ENCODE assay signal across 16 cellular contexts in genomic region chr14:30840086-30840779, GRCh38. TPM values are rescaled to one million over a fixed set of nuclear protein-coding genes. Genes with fewer than 3 reads are reported as not detected.
A peak's percentile ranks its signal among the peaks of the same experiment; 100 is the strongest.
DNase-seq lines count a peak whose midpoint lies in the region; ATAC-seq and TF ChIP-seq lines count a peak whose summit lies in the region.
"Had no signal": no experiment of that assay in that cellular context is flagged by ENCODE, and none has a peak within 500 bp of the region (broad histone marks: within the 10 kb centered on the region; RNA-seq: fewer than 3 reads in every experiment).

No MANE protein-coding gene starts in this region.

- CTCF ChIA-PET in PC-3 (lab: Charles Lee): no interaction called here

- no peak overlapping the region for H3K4me2 ChIP-seq in PC-3 (ENCODE audit: low read length)
- H3K4me2 ChIP-seq: BLaER1 had no signal

- no peak overlapping the region for H2AFZ ChIP-seq in PC-3 (ENCODE audit: low read length)

- no peaks in the 10 kb centered on the region for H3K4me1 Mint-ChIP-seq in activated CD4-positive, alpha-beta T cell treated with anti-CD3 and anti-CD28 coated beads, Interleukin-2, amount 10 ng/mL, durations not matched to agents 24 days and 14 days
- H3K4me1 Mint-ChIP-seq: CD8-positive, alpha-beta memory T cell had no signal

- no peaks in the 10 kb centered on the region for H3K36me3 Mint-ChIP-seq in activated CD4-positive, alpha-beta T cell treated with anti-CD3 and anti-CD28 coated beads, Interleukin-2, amount 10 ng/mL, durations not matched to agents 24 days and 14 days (ENCODE audit: low read depth)
- H3K36me3 Mint-ChIP-seq: CD8-positive, alpha-beta memory T cell had no signal

- H3K27me3 Mint-ChIP-seq in activated CD4-positive, alpha-beta T cell treated with anti-CD3 and anti-CD28 coated beads, Interleukin-2, amount 10 ng/mL, durations not matched to agents 24 days and 14 days: peaks cover 10% of the 10 kb centered on the region

- no peak overlapping the region for H3K27ac ChIP-seq in PC-3 (ENCODE audit: low read length)
- H3K27ac ChIP-seq: BLaER1, HL-60 had no signal

- H3K36me3 ChIP-seq in PC-3 (ENCODE audit: low read depth, low read length) (no peaks in the 10 kb centered on the region), mucosa of descending colon (ENCODE audit: low read depth) (no peaks in the 10 kb centered on the region)
- H3K36me3 ChIP-seq: BLaER1, HAP-1 had no signal

- H3K79me2 ChIP-seq in PC-3 (ENCODE audit: low read length): no peaks in the 10 kb centered on the region

- intact Hi-C loops in activated CD4-positive, alpha-beta T cell treated with anti-CD3 and anti-CD28 coated beads, Interleukin-2, amount 10 ng/mL, durations not matched to agents 24 days and 14 days (cut with micrococcal nuclease): no loop called here
- intact Hi-C loops in PC-3 (cut with micrococcal nuclease): no loop called here
- intact Hi-C loops in mucosa of descending colon (cut with DNase I, micrococcal nuclease): no loop called here

- H3K9me2 ChIP-seq in PC-3 (replicated peaks; ENCODE audit: low read length): no peaks in the 10 kb centered on the region

- BruUV-seq in PC-3 (replicated peaks; lab: Mats Ljungman, UMichigan): no TSS peak

- DNase-seq in activated CD4-positive, alpha-beta T cell treated with anti-CD3 and anti-CD28 coated beads, Interleukin-2, amount 10 ng/mL, durations not matched to agents 24 days and 14 days: peak; percentile 15
- no peak for DNase-seq in activated CD4-positive, alpha-beta T cell treated with anti-CD3 and anti-CD28 coated beads for 4 hours
- peak; percentile 3 for DNase-seq in PC-3
- peak; percentile 64 to 74 (median 68) for DNase-seq in mucosa of descending colon
- no peak for DNase-seq in GDM1 (lab: John Stamatoyannopoulos, UW)
- DNase-seq in NCI-H128 (lab: John Stamatoyannopoulos, UW; ENCODE audit: unreplicated experiment): no peak
- DNase-seq in activated naive CD4-positive, alpha-beta T cell treated with Interleukin-2 at 50 U/mL for 16 hours: no peak
- DNase-seq: 8988T; AML-193; CD8-positive, alpha-beta memory T cell; DMS 273 treated with DMSO at 0.1 percent for 48 hours; GOT3; IMR-90 had no signal

- no peak overlapping the region for H3K27ac Mint-ChIP-seq in activated CD4-positive, alpha-beta T cell treated with anti-CD3 and anti-CD28 coated beads, Interleukin-2, amount 10 ng/mL, durations not matched to agents 24 days and 14 days
- H3K27ac Mint-ChIP-seq: CD8-positive, alpha-beta memory T cell had no signal

- no peak overlapping the region for H3K4me3 ChIP-seq in PC-3 (ENCODE audit: low read length)
- H3K4me3 ChIP-seq in mucosa of descending colon: no peak overlapping the region
- H3K4me3 ChIP-seq: BLaER1, HAP-1 had no signal

- no peak for TF ChIP-seq CTCF in PC-3 (conservative IDR thresholded peaks at IDR 0.05; ENCODE audit: low read depth, low read length)
- TF ChIP-seq CTCF in mucosa of descending colon (IDR thresholded peaks at IDR 0.05): no peak

- H3K4me1 ChIP-seq in PC-3 (ENCODE audit: insufficient read depth, low read length): no peaks in the 10 kb centered on the region
- peaks cover 24% of the 10 kb centered on the region for H3K4me1 ChIP-seq in mucosa of descending colon (ENCODE audit: low read depth)
- H3K4me1 ChIP-seq: BLaER1, HAP-1 had no signal

- no peak for ATAC-seq in PC-3
- peak; percentile 88 for ATAC-seq in mucosa of descending colon

- H3K9me3 ChIP-seq in PC-3 (ENCODE audit: low read length) (no peaks in the 10 kb centered on the region), mucosa of descending colon (no peaks in the 10 kb centered on the region)
- H3K9me3 ChIP-seq: HAP-1 had no signal

- H3K4me3 Mint-ChIP-seq in activated CD4-positive, alpha-beta T cell treated with anti-CD3 and anti-CD28 coated beads, Interleukin-2, amount 10 ng/mL, durations not matched to agents 24 days and 14 days: no peak overlapping the region
- H3K4me3 Mint-ChIP-seq: CD8-positive, alpha-beta memory T cell had no signal

- POLR2A ChIA-PET in PC-3 (lab: Charles Lee; ENCODE audit: unreplicated experiment): no interaction called here

- H3F3A ChIP-seq in PC-3 (ENCODE audit: low read length, unreplicated experiment): no peaks in the 10 kb centered on the region

- no peak overlapping the region for H3K9ac ChIP-seq in PC-3 (ENCODE audit: low read length)
- H3K9ac ChIP-seq: BLaER1 had no signal

- H3K27me3 ChIP-seq in PC-3 (ENCODE audit: low read length): no peaks in the 10 kb centered on the region
- H3K27me3 ChIP-seq: BLaER1 had no signal

- H3K9me3 Mint-ChIP-seq in activated CD4-positive, alpha-beta T cell treated with anti-CD3 and anti-CD28 coated beads, Interleukin-2, amount 10 ng/mL, durations not matched to agents 24 days and 14 days: peaks cover 4% of the 10 kb centered on the region

- H4K20me1 ChIP-seq in PC-3 (ENCODE audit: low read length): no peaks in the 10 kb centered on the region
- H4K20me1 ChIP-seq: BLaER1 had no signal

RNA-seq across cellular contexts. Expression of gene COCH, which starts 34.1 kb away (rescaled TPM):
- 1.1 and 1.2 TPM in 2 replicates for total RNA-seq in activated CD4-positive, alpha-beta T cell treated with anti-CD3 and anti-CD28 coated beads, Interleukin-2, amount 10 ng/mL, durations not matched to agents 24 days and 14 days
- total RNA-seq in PC-3 (2014; rRNA removed) (2.5 and 4.2 TPM in 2 replicates), mucosa of descending colon (1 to 10 TPM in 2 of 3 donors, under 1 TPM in 1; 0.89 to 1.6 (median 1.4) TPM)

Comparison
In these comparisons a context has a peak if more than half of its experiments do, and no peak if none do; other contexts are left out.
1. DNase-seq: peak in activated CD4-positive, alpha-beta T cell treated with anti-CD3 and anti-CD28 coated beads, Interleukin-2, amount 10 ng/mL, durations not matched to agents 24 days and 14 days (single experiment), PC-3 (single experiment) and mucosa of descending colon (3 of 3); none in activated CD4-positive, alpha-beta T cell treated with anti-CD3 and anti-CD28 coated beads for 4 hours (0 of 2), GDM1 (single experiment), NCI-H128 (single experiment) and activated naive CD4-positive, alpha-beta T cell treated with Interleukin-2 at 50 U/mL for 16 hours (single experiment).